In genomic region chr20:53866787-53867740, GRCh38 we compare ENCODE assay signal across 8 cellular contexts.
DNase-seq lines count a peak whose midpoint lies in the region; ATAC-seq and TF ChIP-seq lines count a peak whose summit lies in the region.

No MANE protein-coding gene starts in this region.

- peak overlapping the region; percentile 89 for H3K27ac Mint-ChIP-seq in GM23338

- H3K36me3 ChIP-seq in GM23338 (ENCODE audit: insufficient read depth) (no peaks in the 10 kb centered on the region), NT2/D1 (ENCODE audit: insufficient read depth, insufficient read length, low read length) (no peaks in the 10 kb centered on the region), prostate gland (no peaks in the 10 kb centered on the region)

- no peak overlapping the region for H2AFZ ChIP-seq in GM23338

- H3K27ac ChIP-seq in GM23338 (ENCODE audit: low read depth), result peak overlapping the region; percentile 94
- H3K27ac ChIP-seq in epithelial cell of prostate, result peak overlapping the region; percentile 94
- peak overlapping the region; percentile 86 for H3K27ac ChIP-seq in prostate gland

- no peaks in the 10 kb centered on the region for H3K9me3 ChIP-seq in NT2/D1 (ENCODE audit: insufficient read depth, low read length)
- no peaks in the 10 kb centered on the region for H3K9me3 ChIP-seq in prostate gland

- H3K4me1 ChIP-seq in GM23338 (ENCODE audit: insufficient read depth) (peaks cover 73% of the 10 kb centered on the region), NT2/D1 (ENCODE audit: insufficient read depth, insufficient read length) (peaks cover 2% of the 10 kb centered on the region), prostate gland (replicated peaks) (peaks cover 17% of the 10 kb centered on the region)

- no peak for TF ChIP-seq POLR2A in prostate gland (IDR thresholded peaks at IDR 0.05)

- no peaks in the 10 kb centered on the region for H3K36me3 Mint-ChIP-seq in GM23338 (ENCODE audit: low read depth)

- H3K27me3 ChIP-seq in GM23338 (ENCODE audit: insufficient read depth), result no peaks in the 10 kb centered on the region
- H3K27me3 ChIP-seq in NT2/D1 (ENCODE audit: insufficient read depth, insufficient read length), result no peaks in the 10 kb centered on the region
- no peaks in the 10 kb centered on the region for H3K27me3 ChIP-seq in prostate gland (replicated peaks; ENCODE audit: insufficient read depth)

- peaks cover 68% of the 10 kb centered on the region for H3K4me1 Mint-ChIP-seq in GM23338

- H3K9me3 Mint-ChIP-seq in GM23338, result no peaks in the 10 kb centered on the region

- peak overlapping the region; percentile 54 for H3K4me3 Mint-ChIP-seq in GM23338

- peaks cover 5% of the 10 kb centered on the region; the same call in 1 of the 2 replicates for H3F3A ChIP-seq in GM23338 (replicated peaks; ENCODE audit: low read depth)

- no peak for TF ChIP-seq CTCF in GM23338 (conservative IDR thresholded peaks at IDR 0.05; ENCODE audit: low read depth in 2 of 2)
- no peak for TF ChIP-seq CTCF in prostate gland (IDR thresholded peaks at IDR 0.05)

- 10% methylated on average over 11 of the region's 11 CpGs for WGBS in prostate gland

- H3K9ac ChIP-seq in NT2/D1 (ENCODE audit: insufficient read length, low read depth), result peak overlapping the region; percentile 36

- peak; percentile 39 for DNase-seq in Daoy (ENCODE audit: low read depth)
- peak; percentile 50 for DNase-seq in GM23338 (ENCODE audit: low spot score)
- peak; percentile 48 for DNase-seq in NT2/D1 (ENCODE audit: low read depth, low spot score)
- no peak for DNase-seq in epithelial cell of prostate (ENCODE audit: low read depth, low spot score)
- DNase-seq in prostate gland (ENCODE audit: low spot score), result no peak
- DNase-seq in head of caudate nucleus, result no peak
- no peak for DNase-seq in dedifferentiated amniotic fluid mesenchymal stem cell (ENCODE audit: extremely low spot score)
- no peak for DNase-seq in stimulated activated CD4-positive, alpha-beta T cell treated with anti-CD3 and anti-CD28 coated beads, Interleukin-2, amount 100 ng/mL, for 24 hours

- no peaks in the 10 kb centered on the region for H4K20me1 ChIP-seq in GM23338 (replicated peaks; ENCODE audit: insufficient read depth)

- H3K4me2 ChIP-seq in GM23338, result peak overlapping the region; percentile 57

- intact Hi-C loops in prostate gland (cut with DNase I) (loop anchor here (2.0 kb wide), 1 partner anchor 38 kb away; no protein-coding TSS in a partner anchor), head of caudate nucleus (cut with DNase I) (no loop called here)

- ATAC-seq in GM23338, result peak; percentile 35

- H3K4me3 ChIP-seq in GM23338 (peak overlapping the region; percentile 17; the same call in 1 of the 2 replicates), NT2/D1 (ENCODE audit: insufficient read length, low read depth) (no peak overlapping the region), prostate gland (no peak overlapping the region)

- peaks cover 4% of the 10 kb centered on the region for H3K27me3 Mint-ChIP-seq in GM23338 (ENCODE audit: insufficient read depth, low read depth, poor library complexity)

- no peaks in the 10 kb centered on the region for H3K79me2 ChIP-seq in GM23338 (replicated peaks; ENCODE audit: insufficient read depth)

- H3K9me2 ChIP-seq in GM23338 (ENCODE audit: insufficient read depth), result no peaks in the 10 kb centered on the region

TF ChIP-seq in GM23338, 12 proteins besides CTCF, POLR2A, EP300 and RAD21:
- TF ChIP-seq ETS1 (IDR thresholded peaks at IDR 0.05) (no peak), EZH2phosphoT487 (IDR thresholded peaks at IDR 0.05; ENCODE audit: unreplicated experiment) (no peak), NANOG (IDR thresholded peaks at IDR 0.05; ENCODE audit: borderline replicate concordance) (peak; percentile 61; the same call in 1 of the 2 replicates)
TF ChIP-seq in GM23338: peak in this region for 1.

Comparison
In these comparisons a context has a peak if more than half of its experiments do, and no peak if none do; other contexts are left out.
1. DNase-seq: peak in Daoy (single experiment), GM23338 (single experiment) and NT2/D1 (single experiment); none in epithelial cell of prostate (single experiment), prostate gland (single experiment), head of caudate nucleus (0 of 42), dedifferentiated amniotic fluid mesenchymal stem cell (single experiment) and stimulated activated CD4-positive, alpha-beta T cell treated with anti-CD3 and anti-CD28 coated beads, Interleukin-2, amount 100 ng/mL, for 24 hours (0 of 2).
2. Peak in every context shown above with its lines, with median percentiles within 50 percentile points of each other: H3K27ac ChIP-seq.